Comparison of ENCODE assay signal across 1 cellular context in genomic region chr18:70194227-70194890, GRCh38.
TF ChIP-seq lines count a peak whose summit lies in the region.

No MANE protein-coding gene starts in this region.

TF ChIP-seq in GM23338, 12 proteins besides CTCF, POLR2A, EP300 and RAD21 (continued from another document):
- TF ChIP-seq REST (IDR thresholded peaks at IDR 0.05; ENCODE audit: unreplicated experiment) (no peak), EZH2 (IDR thresholded peaks at IDR 0.05; ENCODE audit: low read depth, unreplicated experiment) (no peak), EZH2phosphoT487 (IDR thresholded peaks at IDR 0.05; ENCODE audit: unreplicated experiment) (no peak), JUNB (IDR thresholded peaks at IDR 0.05; ENCODE audit: unreplicated experiment) (no peak), CREB1 (CRISPR knock-in tag; IDR thresholded peaks at IDR 0.05; ENCODE audit: low read depth) (no peak), NANOG (IDR thresholded peaks at IDR 0.05; ENCODE audit: borderline replicate concordance) (no peak), ZNF331 (CRISPR knock-in tag; IDR thresholded peaks at IDR 0.05; ENCODE audit: low read depth) (no peak)
